ENCODE assay signal across 8 cellular contexts in genomic region chr6:100881707-100882040, GRCh38. TPM values are rescaled to one million over a fixed set of nuclear protein-coding genes. Genes with fewer than 3 reads are reported as not detected.
DNase-seq lines count a peak whose midpoint lies in the region; ATAC-seq and TF ChIP-seq lines count a peak whose summit lies in the region.

No MANE protein-coding gene starts in this region.

- no peaks in the 10 kb centered on the region for H3K9me3 Mint-ChIP-seq in effector memory CD8-positive, alpha-beta T cell
- peaks cover 0 to 2% (median 0%) of the 10 kb centered on the region in 9 donors for H3K9me3 Mint-ChIP-seq in naive thymus-derived CD8-positive, alpha-beta T cell

- H3K27me3 ChIP-seq in BJ (ENCODE audit: control insufficient read depth, insufficient read depth, low read length) = no peaks in the 10 kb centered on the region

- no peak for DNase-seq in BJ (ENCODE audit: low read depth)
- DNase-seq in OCI-LY7 (ENCODE audit: low spot score) = no peak
- no peak for DNase-seq in effector memory CD8-positive, alpha-beta T cell
- no peak for DNase-seq in naive thymus-derived CD8-positive, alpha-beta T cell
- DNase-seq in kidney tubule cell (ENCODE audit: low spot score) = no peak

- peak; percentile 6 for ATAC-seq in GM21360 (IDR thresholded peaks at IDR 0.05; ENCODE audit: unreplicated experiment)
- no peak for ATAC-seq in effector memory CD8-positive, alpha-beta T cell (replicated peaks)
- ATAC-seq in naive thymus-derived CD8-positive, alpha-beta T cell = no peak
- ATAC-seq in GM21367 (IDR thresholded peaks at IDR 0.05; ENCODE audit: unreplicated experiment) = no peak
- no peak for ATAC-seq in GM18520 (IDR thresholded peaks at IDR 0.05; ENCODE audit: unreplicated experiment)

- peaks cover 22 to 28% of the 10 kb centered on the region in 2 donors for H3K4me1 Mint-ChIP-seq in effector memory CD8-positive, alpha-beta T cell (ENCODE audit: low read depth in 2 of 2)
- H3K4me1 Mint-ChIP-seq in naive thymus-derived CD8-positive, alpha-beta T cell = peaks cover 13 to 53% (median 47%) of the 10 kb centered on the region in 4 donors

- no peak for TF ChIP-seq CTCF in BJ (IDR thresholded peaks at IDR 0.05; ENCODE audit: insufficient read depth, low read depth, low read length)
- no peak for TF ChIP-seq CTCF in OCI-LY7 (conservative IDR thresholded peaks at IDR 0.05; ENCODE audit: low read length)

- H3K36me3 ChIP-seq in BJ (ENCODE audit: control insufficient read depth, insufficient read depth, low read length) = no peaks in the 10 kb centered on the region
- H3K36me3 ChIP-seq in OCI-LY7 (ENCODE audit: insufficient read depth, low read length) = peaks cover 13% of the 10 kb centered on the region; the same call in 1 of the 2 replicates

- H3K79me2 ChIP-seq in OCI-LY7 (ENCODE audit: insufficient read depth, low read depth, low read length) = peaks cover 42% of the 10 kb centered on the region

- H3K4me1 ChIP-seq in OCI-LY7 (ENCODE audit: insufficient read depth, low read length, poor library complexity, severe bottlenecking) = peaks cover 23% of the 10 kb centered on the region

- H3K4me3 ChIP-seq in BJ (ENCODE audit: low read depth, low read length) (peak overlapping the region; percentile 73), OCI-LY7 (ENCODE audit: low read depth, low read length, poor library complexity, severe bottlenecking) (peak overlapping the region; percentile 73)

- CTCF ChIA-PET in BJ (lab: Yijun Ruan, JAX) = interaction anchor here (1.9 kb wide), 1 partner anchor 9 kb away, joined by 5 read pairs; no protein-coding TSS in a partner anchor
- CTCF ChIA-PET in OCI-LY7 (lab: Charles Lee; ENCODE audit: unreplicated experiment) = no interaction called here

- peak overlapping the region; percentile 98 to 100 for H3K27ac Mint-ChIP-seq in effector memory CD8-positive, alpha-beta T cell
- H3K27ac Mint-ChIP-seq in naive thymus-derived CD8-positive, alpha-beta T cell = peak overlapping the region; percentile 89 to 100 (median 99)

- no peaks in the 10 kb centered on the region for H3K27me3 Mint-ChIP-seq in effector memory CD8-positive, alpha-beta T cell
- H3K27me3 Mint-ChIP-seq in naive thymus-derived CD8-positive, alpha-beta T cell = peaks cover 0 to 3% (median 0%) of the 10 kb centered on the region in 5 donors

- peak overlapping the region; percentile 89 for H3K4me2 ChIP-seq in OCI-LY7 (ENCODE audit: low read length)

- POLR2A ChIA-PET in BJ (lab: Charles Lee) (interaction anchor here (0.9 kb wide), 1 partner anchor 202 kb away, joined by 3 read pairs; no protein-coding TSS in a partner anchor), OCI-LY7 (lab: Charles Lee) (interaction anchor here (0.6 to 2.1 kb wide), 7 partner anchors 12 to 128 kb away, joined by 3 to 9 read pairs (median 4); no protein-coding TSS in a partner anchor)
- POLR2A ChIA-PET in naive thymus-derived CD8-positive, alpha-beta T cell (lab: Charles Lee) = interaction anchor here (1.1 to 1.3 kb wide), 2 partner anchors 1313 to 1457 kb away, joined by 3 to 4 read pairs; partner anchors contain the start of gene CCNC

- H3K9me3 ChIP-seq in OCI-LY7 (ENCODE audit: low read length) = no peaks in the 10 kb centered on the region

- BruUV-seq in OCI-LY7 (replicated peaks; lab: Mats Ljungman, UMichigan) = no TSS peak

- peaks cover 5% of the 10 kb centered on the region for H3K36me3 Mint-ChIP-seq in effector memory CD8-positive, alpha-beta T cell (ENCODE audit: insufficient read depth)
- no peaks in the 10 kb centered on the region for H3K36me3 Mint-ChIP-seq in naive thymus-derived CD8-positive, alpha-beta T cell

- intact Hi-C loops in OCI-LY7 (cut with micrococcal nuclease; ENCODE audit: unreplicated experiment) = loop anchor here (2.0 kb wide), 2 partner anchors 119 to 129 kb away; no protein-coding TSS in a partner anchor

- peak overlapping the region; percentile 46 for H3K27ac ChIP-seq in OCI-LY7 (ENCODE audit: low read depth, low read length, poor library complexity, severe bottlenecking)

- H3K4me3 Mint-ChIP-seq in effector memory CD8-positive, alpha-beta T cell = peak overlapping the region; percentile 97 to 100
- peak overlapping the region; percentile 97 to 100 (median 100) for H3K4me3 Mint-ChIP-seq in naive thymus-derived CD8-positive, alpha-beta T cell

- H2AFZ ChIP-seq in OCI-LY7 (ENCODE audit: low read length) = peak overlapping the region; percentile 98

- no peaks in the 10 kb centered on the region for H3K9me2 ChIP-seq in OCI-LY7 (ENCODE audit: insufficient read depth, low read length)

- H4K20me1 ChIP-seq in OCI-LY7 (ENCODE audit: insufficient read depth, low read length) = peaks cover 12% of the 10 kb centered on the region; the same call in 1 of the 2 replicates

RNA-seq across cellular contexts. Expression of gene ASCC3, which starts 0.5 kb away (rescaled TPM):
- polyA plus RNA-seq in BJ (2011; rRNA removed) = 30.4 and 58.0 TPM in 2 replicates
- polyA minus RNA-seq in BJ (2011; rRNA and poly(A)+ RNA removed) = 58.7 and 59.8 TPM in 2 replicates
- 28.5 and 35.4 TPM in 2 replicates for total RNA-seq in OCI-LY7 (2014; rRNA removed; shearing (Covaris generic))
- total RNA-seq in OCI-LY7 (2022) = 45.0 and 47.5 TPM in 2 replicates
- total RNA-seq in naive thymus-derived CD8-positive, alpha-beta T cell = 10 to 100 TPM; 41.4 to 42.3 TPM
- polyA plus RNA-seq in naive thymus-derived CD8-positive, alpha-beta T cell = 10 to 100 TPM; 18.0 to 24.6 (median 22.2) TPM
